ENCODE assay signal across 18 cellular contexts in the genomic region with DNA sequence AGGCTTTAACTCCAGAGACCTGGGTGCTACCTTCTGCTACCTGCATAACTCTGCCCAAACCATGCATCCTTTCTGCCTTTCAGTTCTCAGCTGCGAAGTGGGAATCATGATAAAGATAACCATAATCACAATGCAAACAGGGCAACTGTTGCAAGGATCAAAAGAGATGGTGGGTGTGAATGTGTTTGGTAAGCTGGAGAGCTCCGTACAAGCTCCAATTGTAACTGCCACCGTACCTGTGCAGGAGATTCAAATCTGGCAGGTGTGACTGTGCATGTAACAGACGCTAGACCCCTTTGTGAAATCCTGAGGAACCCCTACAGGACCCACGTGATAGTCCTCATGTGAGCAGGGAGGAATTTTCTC. TPM values are rescaled to one million over a fixed set of nuclear protein-coding genes. Genes with fewer than 3 reads are reported as not detected.
DNase-seq lines count a peak whose midpoint lies in the region; ATAC-seq, FAIRE-seq and TF ChIP-seq lines count a peak whose summit lies in the region.
"Had no signal": no experiment of that assay in that cellular context is flagged by ENCODE, and none has a peak within 500 bp of the region (broad histone marks: within the 10 kb centered on the region; RNA-seq: fewer than 3 reads in every experiment).

No MANE protein-coding gene starts in this region.

- no peak overlapping the region for H2AK5ac ChIP-seq in H9 (ENCODE audit: insufficient read length, low read length)

- no peak overlapping the region for H2AFZ ChIP-seq in H9 (ENCODE audit: low read length)

- no peak overlapping the region for H2BK15ac ChIP-seq in H9 (ENCODE audit: low read depth, low read length)

- no peak overlapping the region for H3K23ac ChIP-seq in H9 (ENCODE audit: insufficient read length, low read depth, low read length)

- WGBS in H9 (ENCODE audit: extremely low coverage, insufficient read length, low lambda C conversion rate): no CpG with 5 or more reads among the region's 5 CpGs
- WGBS in esophagus muscularis mucosa: 91% methylated on average over 5 of the region's 5 CpGs

- no peak overlapping the region for H2BK120ac ChIP-seq in H9 (ENCODE audit: low read depth, low read length, poor library complexity, severe bottlenecking)

- no peaks in the 10 kb centered on the region for H3K79me1 ChIP-seq in H9 (ENCODE audit: insufficient read depth, low read depth, low read length, poor library complexity, severe bottlenecking)

- H3K4me3 Mint-ChIP-seq in Caco-2 (ENCODE audit: unreplicated experiment) (no peak overlapping the region), H9 (no peak overlapping the region)
- H3K4me3 Mint-ChIP-seq: B cell; CD8-positive, alpha-beta T cell had no signal

- peak; percentile 50 for ATAC-seq in mucosa of descending colon
- ATAC-seq: CD8-positive, alpha-beta T cell had no signal

- no peaks in the 10 kb centered on the region for H3K36me3 ChIP-seq in Caco-2 (ENCODE audit: control insufficient read depth, insufficient read depth, low read length)
- H3K36me3 ChIP-seq in bronchial epithelial cell (ENCODE audit: control insufficient read depth, insufficient read depth, low read length): no peaks in the 10 kb centered on the region
- no peaks in the 10 kb centered on the region for H3K36me3 ChIP-seq in mucosa of descending colon (ENCODE audit: low read depth)
- H3K36me3 ChIP-seq in esophagus muscularis mucosa: peaks cover 0 to 13% (median 0%) of the 10 kb centered on the region in 4 donors

- no peak overlapping the region for H3K4me2 ChIP-seq in H9 (ENCODE audit: insufficient read depth, insufficient read length, low read length)
- H3K4me2 ChIP-seq: BLaER1 treated with 17β-estradiol and CSF1 and Interleukin-3, amounts not matched to agents 10 nM and 100 nM had no signal

- peaks cover 3% of the 10 kb centered on the region; the same call in 1 of the 2 replicates for H3K4me1 ChIP-seq in Caco-2
- H3K4me1 ChIP-seq in H9 (ENCODE audit: insufficient read depth, low read length): no peaks in the 10 kb centered on the region
- peaks cover 18% of the 10 kb centered on the region for H3K4me1 ChIP-seq in mucosa of descending colon (ENCODE audit: low read depth)
- H3K4me1 ChIP-seq in esophagus muscularis mucosa: no peaks in the 10 kb centered on the region

- H4K8ac ChIP-seq in H9 (replicated peaks; ENCODE audit: insufficient read length, low read depth, low read length): no peak overlapping the region

- POLR2A ChIA-PET in Caco-2 (lab: Charles Lee): no interaction called here

- H3K79me2 ChIP-seq in H9 (ENCODE audit: insufficient read depth, low read length): no peaks in the 10 kb centered on the region

- no peaks in the 10 kb centered on the region for H3K9me3 Mint-ChIP-seq in Caco-2 (ENCODE audit: unreplicated experiment)
- no peaks in the 10 kb centered on the region for H3K9me3 Mint-ChIP-seq in H9
- H3K9me3 Mint-ChIP-seq: CD8-positive, alpha-beta T cell had no signal

- no peak overlapping the region for H3K9ac ChIP-seq in H9 (ENCODE audit: extremely low read depth, insufficient read length, low read length)
- H3K9ac ChIP-seq: BLaER1 treated with 17β-estradiol and CSF1 and Interleukin-3, amounts not matched to agents 10 nM and 100 nM had no signal

- no peaks in the 10 kb centered on the region for H3K23me2 ChIP-seq in H9 (ENCODE audit: insufficient read length, low read depth, low read length, poor library complexity, severe bottlenecking)

- H3K56ac ChIP-seq in H9 (ENCODE audit: insufficient read length, low read depth, low read length): no peak overlapping the region

- DNase-seq in Caco-2 (peak in 1 of 2 experiments; percentile 10), H9 (no peak), bronchial epithelial cell (ENCODE audit: low read depth) (no peak), mucosa of descending colon (no peak), NCI-H2196 (lab: John Stamatoyannopoulos, UW; ENCODE audit: unreplicated experiment) (no peak), esophagus muscularis mucosa (ENCODE audit: extremely low spot score) (no peak), cerebellar nuclear complex (lab: John Stamatoyannopoulos, UW) (no peak)
- no peak for DNase-seq in activated effector memory CD4-positive, alpha-beta T cell treated with Interleukin-2 at 50 U/mL for 16 hours
- DNase-seq: CD8-positive, alpha-beta T cell; DMS79; GDM1; GOT3; H7 had no signal

- H3K27me3 Mint-ChIP-seq in Caco-2 (ENCODE audit: insufficient read depth, unreplicated experiment) (no peaks in the 10 kb centered on the region), H9 (ENCODE audit: low read depth) (no peaks in the 10 kb centered on the region)
- H3K27me3 Mint-ChIP-seq: B cell had no signal

- intact Hi-C loops in Caco-2 (cut with micrococcal nuclease; ENCODE audit: unreplicated experiment): no loop called here
- intact Hi-C loops in mucosa of descending colon (cut with DNase I, micrococcal nuclease): no loop called here
- intact Hi-C loops in esophagus muscularis mucosa (cut with DNase I): no loop called here

- peaks cover 10% of the 10 kb centered on the region for H3K36me3 Mint-ChIP-seq in Caco-2 (ENCODE audit: insufficient read depth, unreplicated experiment)
- H3K36me3 Mint-ChIP-seq in H9 (ENCODE audit: insufficient read depth in 1 of 3, low read depth in 3 of 3): peaks cover 0 to 30% (median 4%) of the 10 kb centered on the region in 3 experiments; a peak in 4 of 7 replicates

- H3T11ph ChIP-seq in H9 (ENCODE audit: low read length): no peak overlapping the region

- no peak overlapping the region for H2BK20ac ChIP-seq in H9 (ENCODE audit: low read depth, low read length, poor library complexity, severe bottlenecking)

- no peak overlapping the region for H4K5ac ChIP-seq in H9 (ENCODE audit: insufficient read length, low read depth, low read length)

- no peak overlapping the region for H3K27ac ChIP-seq in H9 (ENCODE audit: insufficient read length, low read depth, low read length)
- H3K27ac ChIP-seq in esophagus muscularis mucosa (replicated peaks in 1 of 4): no peak overlapping the region
- H3K27ac ChIP-seq: BLaER1 treated with 17β-estradiol and CSF1 and Interleukin-3, amounts not matched to agents 10 nM and 100 nM had no signal

- H3K27ac Mint-ChIP-seq in Caco-2 (ENCODE audit: unreplicated experiment): peak overlapping the region; percentile 22
- H3K27ac Mint-ChIP-seq in H9: peak overlapping the region in 2 of 3 experiments; percentile 48 to 57; a peak in 2 of 7 replicates
- H3K27ac Mint-ChIP-seq: B cell; CD8-positive, alpha-beta T cell had no signal

- H2BK12ac ChIP-seq in H9 (ENCODE audit: insufficient read length, low read depth, low read length): no peak overlapping the region

- FAIRE-seq in bronchial epithelial cell (lab: Jason Lieb, UNC): peak; percentile 68
- FAIRE-seq: D721Med, GM12892, GM18507 had no signal

- H3K9me3 ChIP-seq in Caco-2 (no peaks in the 10 kb centered on the region), H9 (ENCODE audit: control insufficient read depth, low read depth, low read length) (no peaks in the 10 kb centered on the region), mucosa of descending colon (no peaks in the 10 kb centered on the region), esophagus muscularis mucosa (no peaks in the 10 kb centered on the region)
- H3K9me3 ChIP-seq: BLaER1 treated with 17β-estradiol and CSF1 and Interleukin-3, amounts not matched to agents 10 nM and 100 nM had no signal

- H3K4ac ChIP-seq in H9 (ENCODE audit: low read depth, low read length): no peak overlapping the region

- no peak overlapping the region for H2BK5ac ChIP-seq in H9 (ENCODE audit: insufficient read length, low read length)

- CTCF ChIA-PET in Caco-2 (lab: Charles Lee): interaction anchor here (0.7 to 1.0 kb wide), 3 partner anchors 10 to 71 kb away, joined by 3 to 4 read pairs (median 3); no protein-coding TSS in a partner anchor

- H3K27me3 ChIP-seq in Caco-2 (replicated peaks; ENCODE audit: control insufficient read depth, insufficient read depth, low read length) (no peaks in the 10 kb centered on the region), H9 (ENCODE audit: insufficient read depth, low read length) (no peaks in the 10 kb centered on the region; the same call in 1 of the 2 replicates), bronchial epithelial cell (ENCODE audit: control insufficient read depth, insufficient read depth, low read length) (no peaks in the 10 kb centered on the region), esophagus muscularis mucosa (no peaks in the 10 kb centered on the region)
- H3K27me3 ChIP-seq: BLaER1 treated with 17β-estradiol and CSF1 and Interleukin-3, amounts not matched to agents 10 nM and 100 nM had no signal

- TF ChIP-seq EP300 in esophagus muscularis mucosa (IDR thresholded peaks at IDR 0.05): no peak

- no peak overlapping the region for H3K14ac ChIP-seq in H9 (ENCODE audit: insufficient read depth, low read length)

- no peaks in the 10 kb centered on the region for H4K20me1 ChIP-seq in H9 (ENCODE audit: control insufficient read depth, insufficient read depth, insufficient read length)
- H4K20me1 ChIP-seq: BLaER1 treated with 17β-estradiol and CSF1 and Interleukin-3, amounts not matched to agents 10 nM and 100 nM had no signal

- H3K4me3 ChIP-seq in Caco-2 (ENCODE audit: low read depth, low read length) (no peak overlapping the region), bronchial epithelial cell (ENCODE audit: low read depth, low read length) (no peak overlapping the region), mucosa of descending colon (no peak overlapping the region), esophagus muscularis mucosa (no peak overlapping the region)
- H3K4me3 ChIP-seq: BLaER1 treated with 17β-estradiol and CSF1 and Interleukin-3, amounts not matched to agents 10 nM and 100 nM had no signal

- no peak overlapping the region for H4K91ac ChIP-seq in H9 (ENCODE audit: insufficient read length, low read depth, low read length)

- TF ChIP-seq POLR2A in esophagus muscularis mucosa (IDR thresholded peaks at IDR 0.05; ENCODE audit: low read depth): no peak

- TF ChIP-seq CTCF in Caco-2 (IDR thresholded peaks at IDR 0.05; ENCODE audit: insufficient read depth in 1 of 2, low read depth in 1 of 2, low read length in 1 of 2, severe bottlenecking in 1 of 2, unreplicated experiment in 1 of 2) (no peak), H9 (conservative IDR thresholded peaks at IDR 0.05) (no peak), bronchial epithelial cell (IDR thresholded peaks at IDR 0.05; ENCODE audit: insufficient read depth, low read length, severe bottlenecking) (no peak), mucosa of descending colon (IDR thresholded peaks at IDR 0.05) (no peak), esophagus muscularis mucosa (IDR thresholded peaks at IDR 0.05) (no peak)

- H3K18ac ChIP-seq in H9 (ENCODE audit: insufficient read length, low read depth, low read length): no peak overlapping the region

- no TSS peak for BruUV-seq in Caco-2 (replicated peaks; lab: Mats Ljungman, UMichigan)

- no peaks in the 10 kb centered on the region for H3K4me1 Mint-ChIP-seq in Caco-2 (ENCODE audit: low read depth, unreplicated experiment)
- peaks cover 14 to 15% of the 10 kb centered on the region in 2 experiments for H3K4me1 Mint-ChIP-seq in H9
- H3K4me1 Mint-ChIP-seq: B cell had no signal

RNA-seq across cellular contexts. Expression of a gene that starts 15.2 kb away (rescaled TPM):
- total RNA-seq in Caco-2 (2022) (16.6 and 18.8 TPM in 2 replicates), H9 (2021) (128 and 129 TPM in 2 replicates), bronchial epithelial cell (8.2 and 11.3 TPM in 2 replicates), mucosa of descending colon (10 to 100 TPM; 26.2 to 42.5 (median 33.3) TPM), esophagus muscularis mucosa (10 to 100 TPM; 18.7 to 27.8 (median 19.6) TPM)

RNA-seq across cellular contexts. Expression of a gene that starts 30.7 kb away (rescaled TPM):
- total RNA-seq in Caco-2 (2022) (2.3 and 2.9 TPM in 2 replicates), H9 (2021) (7.3 and 8.1 TPM in 2 replicates), bronchial epithelial cell (1.5 and 1.6 TPM in 2 replicates), mucosa of descending colon (1 to 10 TPM; 4.7 to 9.6 (median 7.2) TPM), esophagus muscularis mucosa (10 to 100 TPM in 1 of 4 donors, 1 to 10 TPM in 3; 6.1 to 10.3 (median 9.0) TPM)

RNA-seq across cellular contexts. Expression of a gene that starts 51.4 kb away (rescaled TPM):
- total RNA-seq in Caco-2 (2022) (69.3 and 70.5 TPM in 2 replicates), H9 (2021) (71.6 and 83.0 TPM in 2 replicates), bronchial epithelial cell (28.0 and 35.3 TPM in 2 replicates), mucosa of descending colon (10 to 100 TPM; 14.6 to 19.4 (median 16.9) TPM), esophagus muscularis mucosa (10 to 100 TPM in 2 of 4 donors, 1 to 10 TPM in 2; 7.1 to 20.0 (median 12.1) TPM)

RNA-seq across cellular contexts. Expression of a gene that starts 57.3 kb away (rescaled TPM):
- total RNA-seq in Caco-2 (2022): 13.9 and 15.9 TPM in 2 replicates
- 30.5 and 33.2 TPM in 2 replicates for total RNA-seq in H9 (2021)
- 4.7 and 6.7 TPM in 2 replicates for total RNA-seq in bronchial epithelial cell
- 10 to 100 TPM in 1 of 3 donors, 1 to 10 TPM in 2; 5.9 to 10.7 (median 8.8) TPM for total RNA-seq in mucosa of descending colon
- total RNA-seq in esophagus muscularis mucosa: 1 to 10 TPM; 3.5 to 5.4 (median 4.6) TPM
